Comparison of ENCODE assay signal across 16 cellular contexts in genomic region chr2:50225021-50225928, GRCh38.
"Had no signal": no experiment of that assay in that cellular context is flagged by ENCODE, and none has a peak within 500 bp of the region (broad histone marks: within the 10 kb centered on the region; RNA-seq: fewer than 3 reads in every experiment).

No MANE protein-coding gene starts in this region.

- H3K4me3 ChIP-seq: dorsolateral prefrontal cortex, esophagus muscularis mucosa, psoas muscle, sigmoid colon, suprapubic skin had no signal

- DNase-seq: activated CD4-positive, alpha-beta memory T cell treated with anti-CD3 and anti-CD28 coated beads, Interleukin-2, amount 10 ng/mL, durations not matched to agents 7 days and 5 days; activated CD4-positive, alpha-beta T cell treated with anti-CD3 and anti-CD28 coated beads for 36 hours; activated CD8-positive, alpha-beta memory T cell treated with anti-CD3 and anti-CD28 coated beads, Interleukin-2, amount 50 U/mL, for 4 hours; activated T-cell treated with anti-CD3 and anti-CD28 coated beads, Interleukin-2, amount 50 U/mL, for 72 hours; aorta; dorsolateral prefrontal cortex; kidney glomerular epithelial cell; nephron progenitor cell; psoas muscle; sigmoid colon; stimulated activated naive CD8-positive, alpha-beta T cell treated with anti-CD3 and anti-CD28 coated beads, Interleukin-15, Interleukin-2, amounts not matched to agents 100 U/mL and 50 U/mL, for 24 hours; T-helper 9 cell had no signal

- H3K27ac ChIP-seq: dorsolateral prefrontal cortex, esophagus muscularis mucosa, psoas muscle, sigmoid colon, suprapubic skin had no signal

- ATAC-seq: activated CD4-positive, alpha-beta T cell treated with anti-CD3 and anti-CD28 coated beads for 36 hours; activated T-cell treated with anti-CD3 and anti-CD28 coated beads, Interleukin-2, amount 50 U/mL, for 72 hours; psoas muscle; stimulated activated naive CD8-positive, alpha-beta T cell treated with anti-CD3 and anti-CD28 coated beads, Interleukin-15, Interleukin-2, amounts not matched to agents 100 U/mL and 50 U/mL, for 24 hours had no signal

- H3K9me3 ChIP-seq: esophagus muscularis mucosa, psoas muscle, sigmoid colon, suprapubic skin had no signal

- FAIRE-seq: bronchial epithelial cell, endometrium had no signal

- H3K36me3 ChIP-seq: esophagus muscularis mucosa, sigmoid colon, suprapubic skin had no signal

- H3K4me1 ChIP-seq: esophagus muscularis mucosa, psoas muscle, sigmoid colon, suprapubic skin had no signal

- H3K27me3 ChIP-seq: dorsolateral prefrontal cortex, esophagus muscularis mucosa, sigmoid colon, suprapubic skin had no signal
